Comparison of ENCODE assay signal across 2 cellular contexts in the genomic region with DNA sequence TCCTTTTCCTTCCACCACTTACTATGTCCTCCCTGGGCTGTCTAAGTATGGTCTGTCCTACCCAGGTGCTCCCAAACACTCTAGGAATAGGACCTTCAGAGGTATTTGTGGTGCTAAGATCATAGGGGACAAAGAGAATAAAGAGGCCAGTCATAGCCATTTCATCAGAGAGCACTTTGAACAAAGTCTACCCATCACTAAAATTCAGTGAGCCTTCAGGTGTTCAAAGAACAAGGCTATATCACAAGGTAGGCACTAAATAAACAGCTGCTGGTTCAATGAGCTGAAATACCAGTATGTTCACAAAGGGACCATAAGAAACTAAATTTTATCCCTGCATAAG.
TF ChIP-seq lines count a peak whose summit lies in the region.

No MANE protein-coding gene starts in this region.

TF ChIP-seq in HepG2, 621 proteins besides CTCF, POLR2A, EP300 and RAD21 (continues in another document):
- TF ChIP-seq RBM39 (IDR thresholded peaks at IDR 0.05; ENCODE audit: low read depth, low read length, poor library complexity, severe bottlenecking) (no peak), PHF8 (CRISPR knock-in tag; IDR thresholded peaks at IDR 0.05) (no peak), DPF2 (CRISPR knock-in tag; IDR thresholded peaks at IDR 0.05; ENCODE audit: borderline replicate concordance, low read depth) (0 out of 2 replicates have a peak, but pooled peaks have one; percentile 30), EED (CRISPR knock-in tag; IDR thresholded peaks at IDR 0.05) (no peak), ZNF317 (CRISPR knock-in tag; IDR thresholded peaks at IDR 0.05) (no peak), HDAC2 (CRISPR knock-in tag; IDR thresholded peaks at IDR 0.05) (peak; percentile 33; the same call in 1 of the 2 replicates), NCOR1 (IDR thresholded peaks at IDR 0.05; ENCODE audit: borderline replicate concordance, low read length) (peak; percentile 69; the same call in 1 of the 2 replicates), BRCA1 (CRISPR knock-in tag; IDR thresholded peaks at IDR 0.05) (no peak), RCOR2 (CRISPR knock-in tag; IDR thresholded peaks at IDR 0.05) (peak; percentile 48; the same call in 1 of the 2 replicates), ZNF329 (CRISPR knock-in tag; IDR thresholded peaks at IDR 0.05; ENCODE audit: low read depth) (no peak), HNF4A (CRISPR knock-in tag; IDR thresholded peaks at IDR 0.05) (peak; percentile 89), ZNF225 (CRISPR knock-in tag; IDR thresholded peaks at IDR 0.05) (no peak), CREB1 (IDR thresholded peaks at IDR 0.05) (no peak), CREB1 (CRISPR knock-in tag; IDR thresholded peaks at IDR 0.05) (peak; percentile 33; the same call in 1 of the 2 replicates), REL (CRISPR knock-in tag; conservative IDR thresholded peaks at IDR 0.05) (no peak), MAF1 (CRISPR knock-in tag; IDR thresholded peaks at IDR 0.05; ENCODE audit: borderline replicate concordance) (no peak), ZNF34 (CRISPR knock-in tag; IDR thresholded peaks at IDR 0.05; ENCODE audit: borderline replicate concordance) (no peak), TCF7 (IDR thresholded peaks at IDR 0.05; ENCODE audit: low read depth) (0 out of 2 replicates have a peak, but pooled peaks have one; percentile 20), FOXA1 (IDR thresholded peaks at IDR 0.05) (no peak), FOXA1 (CRISPR knock-in tag; IDR thresholded peaks at IDR 0.05) (peak; percentile 42; the same call in 1 of the 2 replicates), BCL6 (CRISPR knock-in tag; IDR thresholded peaks at IDR 0.05) (peak; percentile 94), TBP (CRISPR knock-in tag; IDR thresholded peaks at IDR 0.05) (no peak), ARID2 (CRISPR knock-in tag; IDR thresholded peaks at IDR 0.05; ENCODE audit: borderline replicate concordance) (no peak), IRX3 (CRISPR knock-in tag; IDR thresholded peaks at IDR 0.05; ENCODE audit: borderline replicate concordance, low read depth) (no peak), SOX5 (CRISPR knock-in tag; IDR thresholded peaks at IDR 0.05; ENCODE audit: borderline replicate concordance) (peak; percentile 53; the same call in 1 of the 2 replicates), REPIN1 (CRISPR knock-in tag; IDR thresholded peaks at IDR 0.05; ENCODE audit: borderline replicate concordance, low read depth) (0 out of 2 replicates have a peak, but pooled peaks have one; percentile 12)
- TF ChIP-seq, protein P1, sequence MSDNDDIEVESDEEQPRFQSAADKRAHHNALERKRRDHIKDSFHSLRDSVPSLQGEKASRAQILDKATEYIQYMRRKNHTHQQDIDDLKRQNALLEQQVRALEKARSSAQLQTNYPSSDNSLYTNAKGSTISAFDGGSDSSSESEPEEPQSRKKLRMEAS (IDR thresholded peaks at IDR 0.05), result no peak
- TF ChIP-seq, protein P2, sequence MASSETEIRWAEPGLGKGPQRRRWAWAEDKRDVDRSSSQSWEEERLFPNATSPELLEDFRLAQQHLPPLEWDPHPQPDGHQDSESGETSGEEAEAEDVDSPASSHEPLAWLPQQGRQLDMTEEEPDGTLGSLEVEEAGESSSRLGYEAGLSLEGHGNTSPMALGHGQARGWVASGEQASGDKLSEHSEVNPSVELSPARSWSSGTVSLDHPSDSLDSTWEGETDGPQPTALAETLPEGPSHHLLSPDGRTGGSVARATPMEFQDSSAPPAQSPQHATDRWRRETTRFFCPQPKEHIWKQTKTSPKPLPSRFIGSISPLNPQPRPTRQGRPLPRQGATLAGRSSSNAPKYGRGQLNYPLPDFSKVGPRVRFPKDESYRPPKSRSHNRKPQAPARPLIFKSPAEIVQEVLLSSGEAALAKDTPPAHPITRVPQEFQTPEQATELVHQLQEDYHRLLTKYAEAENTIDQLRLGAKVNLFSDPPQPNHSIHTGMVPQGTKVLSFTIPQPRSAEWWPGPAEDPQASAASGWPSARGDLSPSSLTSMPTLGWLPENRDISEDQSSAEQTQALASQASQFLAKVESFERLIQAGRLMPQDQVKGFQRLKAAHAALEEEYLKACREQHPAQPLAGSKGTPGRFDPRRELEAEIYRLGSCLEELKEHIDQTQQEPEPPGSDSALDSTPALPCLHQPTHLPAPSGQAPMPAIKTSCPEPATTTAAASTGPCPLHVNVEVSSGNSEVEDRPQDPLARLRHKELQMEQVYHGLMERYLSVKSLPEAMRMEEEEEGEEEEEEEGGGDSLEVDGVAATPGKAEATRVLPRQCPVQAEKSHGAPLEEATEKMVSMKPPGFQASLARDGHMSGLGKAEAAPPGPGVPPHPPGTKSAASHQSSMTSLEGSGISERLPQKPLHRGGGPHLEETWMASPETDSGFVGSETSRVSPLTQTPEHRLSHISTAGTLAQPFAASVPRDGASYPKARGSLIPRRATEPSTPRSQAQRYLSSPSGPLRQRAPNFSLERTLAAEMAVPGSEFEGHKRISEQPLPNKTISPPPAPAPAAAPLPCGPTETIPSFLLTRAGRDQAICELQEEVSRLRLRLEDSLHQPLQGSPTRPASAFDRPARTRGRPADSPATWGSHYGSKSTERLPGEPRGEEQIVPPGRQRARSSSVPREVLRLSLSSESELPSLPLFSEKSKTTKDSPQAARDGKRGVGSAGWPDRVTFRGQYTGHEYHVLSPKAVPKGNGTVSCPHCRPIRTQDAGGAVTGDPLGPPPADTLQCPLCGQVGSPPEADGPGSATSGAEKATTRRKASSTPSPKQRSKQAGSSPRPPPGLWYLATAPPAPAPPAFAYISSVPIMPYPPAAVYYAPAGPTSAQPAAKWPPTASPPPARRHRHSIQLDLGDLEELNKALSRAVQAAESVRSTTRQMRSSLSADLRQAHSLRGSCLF (CRISPR knock-in tag; IDR thresholded peaks at IDR 0.05; ENCODE audit: borderline replicate concordance), result no peak
- TF ChIP-seq, protein P3, sequence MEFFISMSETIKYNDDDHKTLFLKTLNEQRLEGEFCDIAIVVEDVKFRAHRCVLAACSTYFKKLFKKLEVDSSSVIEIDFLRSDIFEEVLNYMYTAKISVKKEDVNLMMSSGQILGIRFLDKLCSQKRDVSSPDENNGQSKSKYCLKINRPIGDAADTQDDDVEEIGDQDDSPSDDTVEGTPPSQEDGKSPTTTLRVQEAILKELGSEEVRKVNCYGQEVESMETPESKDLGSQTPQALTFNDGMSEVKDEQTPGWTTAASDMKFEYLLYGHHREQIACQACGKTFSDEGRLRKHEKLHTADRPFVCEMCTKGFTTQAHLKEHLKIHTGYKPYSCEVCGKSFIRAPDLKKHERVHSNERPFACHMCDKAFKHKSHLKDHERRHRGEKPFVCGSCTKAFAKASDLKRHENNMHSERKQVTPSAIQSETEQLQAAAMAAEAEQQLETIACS (CRISPR knock-in tag; IDR thresholded peaks at IDR 0.05), result no peak
- TF ChIP-seq, protein P4, sequence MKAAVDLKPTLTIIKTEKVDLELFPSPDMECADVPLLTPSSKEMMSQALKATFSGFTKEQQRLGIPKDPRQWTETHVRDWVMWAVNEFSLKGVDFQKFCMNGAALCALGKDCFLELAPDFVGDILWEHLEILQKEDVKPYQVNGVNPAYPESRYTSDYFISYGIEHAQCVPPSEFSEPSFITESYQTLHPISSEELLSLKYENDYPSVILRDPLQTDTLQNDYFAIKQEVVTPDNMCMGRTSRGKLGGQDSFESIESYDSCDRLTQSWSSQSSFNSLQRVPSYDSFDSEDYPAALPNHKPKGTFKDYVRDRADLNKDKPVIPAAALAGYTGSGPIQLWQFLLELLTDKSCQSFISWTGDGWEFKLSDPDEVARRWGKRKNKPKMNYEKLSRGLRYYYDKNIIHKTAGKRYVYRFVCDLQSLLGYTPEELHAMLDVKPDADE (CRISPR knock-in tag; IDR thresholded peaks at IDR 0.05), result no peak

TF ChIP-seq in HEK293T, 16 proteins besides CTCF, POLR2A, EP300 and RAD21:
- TF ChIP-seq CTBP1 (IDR thresholded peaks at IDR 0.05; ENCODE audit: borderline replicate concordance), result no peak
- no peak for TF ChIP-seq L3MBTL2 (conservative IDR thresholded peaks at IDR 0.05)
- no peak for TF ChIP-seq FOXA1 (IDR thresholded peaks at IDR 0.05)
- TF ChIP-seq, protein P5, sequence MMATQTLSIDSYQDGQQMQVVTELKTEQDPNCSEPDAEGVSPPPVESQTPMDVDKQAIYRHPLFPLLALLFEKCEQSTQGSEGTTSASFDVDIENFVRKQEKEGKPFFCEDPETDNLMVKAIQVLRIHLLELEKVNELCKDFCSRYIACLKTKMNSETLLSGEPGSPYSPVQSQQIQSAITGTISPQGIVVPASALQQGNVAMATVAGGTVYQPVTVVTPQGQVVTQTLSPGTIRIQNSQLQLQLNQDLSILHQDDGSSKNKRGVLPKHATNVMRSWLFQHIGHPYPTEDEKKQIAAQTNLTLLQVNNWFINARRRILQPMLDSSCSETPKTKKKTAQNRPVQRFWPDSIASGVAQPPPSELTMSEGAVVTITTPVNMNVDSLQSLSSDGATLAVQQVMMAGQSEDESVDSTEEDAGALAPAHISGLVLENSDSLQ (IDR thresholded peaks at IDR 0.05), result no peak
TF ChIP-seq in HEK293T: peak in this region for 0.
